Comparison of ENCODE assay signal across 10 cellular contexts in the genomic region with DNA sequence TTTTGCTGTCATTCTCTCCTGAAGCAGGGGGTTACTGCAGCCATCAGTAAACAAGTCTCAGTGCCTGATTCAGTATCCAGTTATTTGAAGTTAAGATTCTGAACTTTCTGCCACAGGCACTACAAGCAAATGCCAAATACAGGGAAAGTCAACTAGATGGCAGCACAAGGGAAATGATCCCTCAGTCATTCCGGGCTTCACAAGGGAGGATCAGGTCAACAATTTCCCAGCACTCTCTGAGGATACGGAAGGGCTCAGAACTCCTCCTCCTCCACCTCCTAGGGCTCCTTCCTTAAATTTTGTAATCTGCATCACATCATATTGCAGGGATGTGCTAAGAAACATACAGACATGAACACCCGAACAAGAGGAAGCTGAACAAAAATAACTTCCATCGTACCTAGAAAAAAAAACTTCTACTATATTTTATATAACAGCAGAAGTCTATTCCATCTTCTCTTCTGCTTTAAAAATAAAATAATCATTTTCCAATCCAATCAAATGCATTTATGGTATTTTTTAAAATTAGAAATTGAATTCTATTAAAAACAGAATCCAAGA.
DNase-seq lines count a peak whose midpoint lies in the region; ATAC-seq and TF ChIP-seq lines count a peak whose summit lies in the region.
"Had no signal": no experiment of that assay in that cellular context is flagged by ENCODE, and none has a peak within 500 bp of the region (broad histone marks: within the 10 kb centered on the region; RNA-seq: fewer than 3 reads in every experiment).

No MANE protein-coding gene starts in this region.

- peak; percentile 7 for DNase-seq in DMS 273 (lab: John Stamatoyannopoulos, UW; ENCODE audit: unreplicated experiment)
- no peak for DNase-seq in DMS 273 treated with DMSO at 0.1 percent for 48 hours (lab: John Stamatoyannopoulos, UW)
- DNase-seq in RPMI7951 (ENCODE audit: low read depth), result peak; percentile 59
- peak; percentile 30 for DNase-seq in globus pallidus (ENCODE audit: low spot score)
- peak; percentile 44 for DNase-seq in renal cortical epithelial cell (ENCODE audit: low read depth)
- no peak for DNase-seq in testis
- DNase-seq: activated CD4-positive, alpha-beta T cell treated with anti-CD3 and anti-CD28 coated beads, Interleukin-2, amount 10 ng/mL, durations not matched to agents 7 days and 5 days; NCI-H446 had no signal

- no peaks in the 10 kb centered on the region for H3K4me1 ChIP-seq in testis

- no peak for TF ChIP-seq POLR2A in testis (IDR thresholded peaks at IDR 0.05)

- 52 to 55% methylated on average over 4 of the region's 4 CpGs for WGBS in testis, 2 donors

- no peak overlapping the region for H3K27ac ChIP-seq in testis

- intact Hi-C loops in testis (cut with DNase I; ENCODE audit: low total_unique reads), result no loop called here

- no peak overlapping the region for H3K4me3 ChIP-seq in testis

- H3K36me3 ChIP-seq in testis (ENCODE audit: low read depth, missing control alignments), result no peaks in the 10 kb centered on the region

- no peaks in the 10 kb centered on the region for H3K9me3 ChIP-seq in testis

- no peaks in the 10 kb centered on the region for H3K27me3 ChIP-seq in testis

- no peak for ATAC-seq in HG03196 (IDR thresholded peaks at IDR 0.05; ENCODE audit: unreplicated experiment)
- ATAC-seq in HG03457 (IDR thresholded peaks at IDR 0.05; ENCODE audit: unreplicated experiment), result no peak

- TF ChIP-seq CTCF in testis (IDR thresholded peaks at IDR 0.05), result no peak

Comparison
In these comparisons a context has a peak if more than half of its experiments do, and no peak if none do; other contexts are left out.
1. DNase-seq: peak in DMS 273 (single experiment), RPMI7951 (single experiment), globus pallidus (single experiment) and renal cortical epithelial cell (single experiment); none in DMS 273 treated with DMSO at 0.1 percent for 48 hours (single experiment) and testis (single experiment).